In the genomic region with DNA sequence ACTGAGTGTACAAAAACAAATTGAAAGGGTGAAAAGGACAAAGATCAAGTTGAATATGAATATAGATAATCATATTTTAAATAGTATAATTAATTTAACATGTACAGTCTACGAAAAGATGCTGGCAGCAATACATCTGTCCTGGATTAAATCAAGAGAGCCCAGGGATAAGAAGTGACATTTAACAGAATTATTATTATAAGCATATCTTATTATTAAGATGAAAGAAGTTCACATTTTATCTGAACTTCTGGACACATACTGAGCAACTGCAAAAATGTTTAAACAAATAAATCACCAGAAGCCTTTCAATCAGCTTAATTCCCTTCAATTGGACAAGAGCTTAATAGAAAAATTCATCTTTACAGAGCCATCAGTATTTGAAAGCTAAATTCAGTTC, we compare ENCODE assay signal across 1 cellular context.
TF ChIP-seq lines count a peak whose summit lies in the region.

No MANE protein-coding gene starts in this region.

TF ChIP-seq in SK-N-SH, 30 proteins besides CTCF, POLR2A, EP300 and RAD21 (continued from another document):
- no peak for TF ChIP-seq GATA2 (CRISPR knock-in tag; IDR thresholded peaks at IDR 0.05)
- no peak for TF ChIP-seq EZH2phosphoT487 (IDR thresholded peaks at IDR 0.05; ENCODE audit: borderline replicate concordance, low read depth)
- TF ChIP-seq MXI1 (IDR thresholded peaks at IDR 0.05; ENCODE audit: low read depth, low read length), result no peak
- no peak for TF ChIP-seq GABPA (IDR thresholded peaks at IDR 0.05; ENCODE audit: low read depth)
- no peak for TF ChIP-seq YY1 (IDR thresholded peaks at IDR 0.05; ENCODE audit: low read depth)
- TF ChIP-seq POLR2AphosphoS5 (IDR thresholded peaks at IDR 0.05; ENCODE audit: low read depth, low read length), result no peak
- no peak for TF ChIP-seq RFX5 (IDR thresholded peaks at IDR 0.05; ENCODE audit: low read length)
- no peak for TF ChIP-seq TCF12 (IDR thresholded peaks at IDR 0.05)
- no peak for TF ChIP-seq ELF1 (IDR thresholded peaks at IDR 0.05)
- TF ChIP-seq NFIC (IDR thresholded peaks at IDR 0.05; ENCODE audit: borderline replicate concordance), result no peak
- TF ChIP-seq RCOR1 (IDR thresholded peaks at IDR 0.05; ENCODE audit: low read length), result no peak
- TF ChIP-seq TEAD4 (IDR thresholded peaks at IDR 0.05; ENCODE audit: borderline replicate concordance, insufficient read depth), result no peak
- TF ChIP-seq, protein P1, sequence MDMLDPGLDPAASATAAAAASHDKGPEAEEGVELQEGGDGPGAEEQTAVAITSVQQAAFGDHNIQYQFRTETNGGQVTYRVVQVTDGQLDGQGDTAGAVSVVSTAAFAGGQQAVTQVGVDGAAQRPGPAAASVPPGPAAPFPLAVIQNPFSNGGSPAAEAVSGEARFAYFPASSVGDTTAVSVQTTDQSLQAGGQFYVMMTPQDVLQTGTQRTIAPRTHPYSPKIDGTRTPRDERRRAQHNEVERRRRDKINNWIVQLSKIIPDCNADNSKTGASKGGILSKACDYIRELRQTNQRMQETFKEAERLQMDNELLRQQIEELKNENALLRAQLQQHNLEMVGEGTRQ (IDR thresholded peaks at IDR 0.05; ENCODE audit: borderline replicate concordance, low read depth, low read length), result no peak
- TF ChIP-seq, protein P2, sequence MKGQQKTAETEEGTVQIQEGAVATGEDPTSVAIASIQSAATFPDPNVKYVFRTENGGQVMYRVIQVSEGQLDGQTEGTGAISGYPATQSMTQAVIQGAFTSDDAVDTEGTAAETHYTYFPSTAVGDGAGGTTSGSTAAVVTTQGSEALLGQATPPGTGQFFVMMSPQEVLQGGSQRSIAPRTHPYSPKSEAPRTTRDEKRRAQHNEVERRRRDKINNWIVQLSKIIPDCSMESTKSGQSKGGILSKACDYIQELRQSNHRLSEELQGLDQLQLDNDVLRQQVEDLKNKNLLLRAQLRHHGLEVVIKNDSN (IDR thresholded peaks at IDR 0.05; ENCODE audit: borderline replicate concordance, low read depth), result no peak
